In genomic region chr1:20685739-20686138, GRCh38 we compare ENCODE assay signal across 19 cellular contexts. TPM values are rescaled to one million over a fixed set of nuclear protein-coding genes. Genes with fewer than 3 reads are reported as not detected.
A peak's percentile ranks its signal among the peaks of the same experiment; 100 is the strongest.
DNase-seq lines count a peak whose midpoint lies in the region; ATAC-seq, FAIRE-seq and TF ChIP-seq lines count a peak whose summit lies in the region.
"Had no signal": no experiment of that assay in that cellular context is flagged by ENCODE, and none has a peak within 500 bp of the region (broad histone marks: within the 10 kb centered on the region; RNA-seq: fewer than 3 reads in every experiment).

No MANE protein-coding gene starts in this region.

- H3K4me1 ChIP-seq in BLaER1, result peaks cover 56% of the 10 kb centered on the region
- peaks cover 41% of the 10 kb centered on the region for H3K4me1 ChIP-seq in HepG2 (ENCODE audit: insufficient read depth, low read length)
- H3K4me1 ChIP-seq in gastrocnemius medialis, result peaks cover 6 to 10% of the 10 kb centered on the region in 2 donors
- no peaks in the 10 kb centered on the region for H3K4me1 ChIP-seq in foreskin keratinocyte

- POLR2A ChIA-PET in HepG2 (lab: Yijun Ruan, JAX), result no interaction called here
- POLR2A ChIA-PET in GM10248 (lab: Yijun Ruan, JAX), result no interaction called here

- peaks cover 11% of the 10 kb centered on the region for H3K4me1 Mint-ChIP-seq in endothelial cell (ENCODE audit: unreplicated experiment)
- H3K4me1 Mint-ChIP-seq: activated CD4-positive, alpha-beta T cell treated with anti-CD3 and anti-CD28 coated beads for 36 hours had no signal

- no peak for TF ChIP-seq RAD21 in HepG2 (CRISPR knock-in tag; IDR thresholded peaks at IDR 0.05)

- FAIRE-seq in HepG2 (lab: Jason Lieb, UNC), result no peak

- no peak for ATAC-seq in HepG2
- ATAC-seq in gastrocnemius medialis, result no peak
- no peak for ATAC-seq in foreskin keratinocyte
- ATAC-seq: activated CD4-positive, alpha-beta T cell treated with anti-CD3 and anti-CD28 coated beads for 36 hours; effector memory CD8-positive, alpha-beta T cell; mucosa of descending colon; Panc1; SK-N-SH treated with all-trans-retinoic acid at 6 μM for 48 hours had no signal

- TF ChIP-seq POLR2A in HepG2 (IDR thresholded peaks at IDR 0.05; ENCODE audit: insufficient read depth in 1 of 2, low read depth in 2 of 2, low read length in 2 of 2) (no peak), gastrocnemius medialis (IDR thresholded peaks at IDR 0.05) (no peak)

- CTCF ChIA-PET in HepG2 (lab: Yijun Ruan, JAX; ENCODE audit: low intra/inter-chr PET ratio, low total read pairs) (no interaction called here), GM10248 (lab: Yijun Ruan, JAX) (interaction anchor here (0.7 to 1.4 kb wide), 2 partner anchors 10 to 11 kb away, joined by 3 to 4 read pairs; no protein-coding TSS in a partner anchor)

- no peaks in the 10 kb centered on the region for H3K9me3 Mint-ChIP-seq in endothelial cell (ENCODE audit: unreplicated experiment)
- H3K9me3 Mint-ChIP-seq: CD14-positive monocyte; effector memory CD8-positive, alpha-beta T cell had no signal

- H3K27ac Mint-ChIP-seq in endothelial cell (ENCODE audit: unreplicated experiment), result no peak overlapping the region
- H3K27ac Mint-ChIP-seq: activated CD4-positive, alpha-beta T cell treated with anti-CD3 and anti-CD28 coated beads for 36 hours; effector memory CD8-positive, alpha-beta T cell had no signal

- no peaks in the 10 kb centered on the region for H3K27me3 ChIP-seq in BLaER1
- peaks cover 2 to 57% of the 10 kb centered on the region in 2 experiments; a peak in 4 of 5 replicates for H3K27me3 ChIP-seq in HepG2 (ENCODE audit: control insufficient read depth in 1 of 2, insufficient read depth in 2 of 2, low read length in 2 of 2)
- H3K27me3 ChIP-seq in gastrocnemius medialis, result no peaks in the 10 kb centered on the region
- H3K27me3 ChIP-seq in foreskin keratinocyte, result no peaks in the 10 kb centered on the region

- H3K9ac ChIP-seq in BLaER1 (no peak overlapping the region), HepG2 (ENCODE audit: insufficient read depth, low read depth, low read length) (no peak overlapping the region)

- H3K4me2 ChIP-seq in BLaER1 (peak overlapping the region; percentile 36), HepG2 (ENCODE audit: low read depth, low read length) (0 out of 2 replicates have a peak overlapping the region, but pooled peaks have one; percentile 19)

- H3K27me3 Mint-ChIP-seq in endothelial cell (ENCODE audit: unreplicated experiment), result peaks cover 9% of the 10 kb centered on the region

- H2AFZ ChIP-seq in HepG2 (ENCODE audit: low read length), result no peak overlapping the region

- H3K4me3 ChIP-seq in BLaER1, result no peak overlapping the region
- H3K4me3 ChIP-seq in HepG2 (replicated peaks in 1 of 3; ENCODE audit: insufficient read depth in 1 of 3, low read depth in 2 of 3, low read length in 3 of 3), result no peak overlapping the region; a peak in 1 of 6 replicates
- peak overlapping the region in 1 of 4 donors; percentile 48 for H3K4me3 ChIP-seq in gastrocnemius medialis
- H3K4me3 ChIP-seq: mucosa of descending colon had no signal

- no peak for DNase-seq in caudate nucleus (lab: John Stamatoyannopoulos, UW)
- DNase-seq in HepG2 (ENCODE audit: low spot score), result no peak
- no peak for DNase-seq in gastrocnemius medialis
- DNase-seq in NCI-H446 (lab: John Stamatoyannopoulos, UW), result no peak
- no peak for DNase-seq in GM10248 (ENCODE audit: extremely low spot score)
- no peak for DNase-seq in endothelial cell (ENCODE audit: low spot score)
- DNase-seq in foreskin keratinocyte, result no peak
- DNase-seq: activated CD4-positive, alpha-beta T cell treated with anti-CD3 and anti-CD28 coated beads for 36 hours; activated effector memory CD4-positive, alpha-beta T cell treated with anti-CD3 and anti-CD28 coated beads, Interleukin-2, amount 50 U/mL, for 16 hours; DND-41; effector memory CD8-positive, alpha-beta T cell; NCI-H1417 treated with DMSO at 0.1 percent for 48 hours; NCI-H2171 treated with DMSO at 0.1 percent for 48 hours; stimulated activated CD4-positive, alpha-beta T cell treated with anti-CD3 and anti-CD28 coated beads, Interleukin-4, amount 100 ng/mL, for 1 hour had no signal

- no peak for TF ChIP-seq CTCF in HepG2 (CRISPR knock-in tag; IDR thresholded peaks at IDR 0.05)
- no peak for TF ChIP-seq CTCF in gastrocnemius medialis (IDR thresholded peaks at IDR 0.05 in 4 of 5, conservative IDR thresholded peaks at IDR 0.05 in 1 of 5)
- no peak for TF ChIP-seq CTCF in GM10248 (IDR thresholded peaks at IDR 0.05; ENCODE audit: control extremely low read depth, extremely low read depth, low read depth, missing control alignments)
- TF ChIP-seq CTCF in endothelial cell (IDR thresholded peaks at IDR 0.05; ENCODE audit: unreplicated experiment), result no peak
- TF ChIP-seq CTCF in foreskin keratinocyte (conservative IDR thresholded peaks at IDR 0.05), result no peak

- intact Hi-C loops in HepG2 (cut with micrococcal nuclease; ENCODE audit: unreplicated experiment), result no loop called here
- intact Hi-C loops in gastrocnemius medialis (cut with DNase I; ENCODE audit: low total_unique reads), result no loop called here

- H3K9me3 ChIP-seq in BLaER1 (no peaks in the 10 kb centered on the region), HepG2 (ENCODE audit: low read length) (no peaks in the 10 kb centered on the region), gastrocnemius medialis (no peaks in the 10 kb centered on the region)
- H3K9me3 ChIP-seq: mucosa of descending colon had no signal

- H3K4me3 Mint-ChIP-seq in endothelial cell (ENCODE audit: unreplicated experiment), result no peak overlapping the region
- H3K4me3 Mint-ChIP-seq: activated CD4-positive, alpha-beta T cell treated with anti-CD3 and anti-CD28 coated beads for 36 hours; effector memory CD8-positive, alpha-beta T cell had no signal

- no peak for TF ChIP-seq EP300 in HepG2 (IDR thresholded peaks at IDR 0.05; ENCODE audit: low read depth in 2 of 2, low read length in 2 of 2)
- no peak for TF ChIP-seq EP300 in HepG2 (CRISPR knock-in tag; IDR thresholded peaks at IDR 0.05; ENCODE audit: borderline replicate concordance)

- WGBS in HepG2 (ENCODE audit: low lambda C conversion rate), result 36% methylated on average over 12 of the region's 12 CpGs

- H3K79me2 ChIP-seq in HepG2 (ENCODE audit: insufficient read depth, low read length), result no peaks in the 10 kb centered on the region

- H3K27ac ChIP-seq in BLaER1 (peak overlapping the region; percentile 45), caudate nucleus (ENCODE audit: low read depth, low read length) (peak overlapping the region; percentile 89), HepG2 (ENCODE audit: extremely low read length, insufficient read depth, low read length) (no peak overlapping the region), gastrocnemius medialis (peak overlapping the region; percentile 69 to 84 (median 82)), foreskin keratinocyte (no peak overlapping the region)

- H4K20me1 ChIP-seq in BLaER1, result no peaks in the 10 kb centered on the region
- no peaks in the 10 kb centered on the region for H4K20me1 ChIP-seq in HepG2 (ENCODE audit: insufficient read depth, low read length)

- H3K36me3 ChIP-seq in BLaER1 (no peaks in the 10 kb centered on the region), HepG2 (replicated peaks in 1 of 2; ENCODE audit: control insufficient read depth in 1 of 2, insufficient read depth in 2 of 2, low read length in 2 of 2) (no peaks in the 10 kb centered on the region), gastrocnemius medialis (no peaks in the 10 kb centered on the region)

- H3K36me3 Mint-ChIP-seq in endothelial cell (ENCODE audit: low read depth, unreplicated experiment), result peaks cover 9% of the 10 kb centered on the region

- in situ Hi-C loops in HepG2 (cut with HindIII; ENCODE audit: extremely low pct_ligation_motif_present, low pct_unique_long_range_greater_than_20kb), result no loop called here
- in situ Hi-C loops in gastrocnemius medialis (cut with MboI; ENCODE audit: low sequenced_read_pairs in 4 of 4), result loop anchor here in 1 of 4 donors (25.0 kb wide), 1 partner anchor 677 kb away; no protein-coding TSS in a partner anchor

- BruUV-seq in HepG2 (replicated peaks; lab: Mats Ljungman, UMichigan), result no TSS peak

RNA-seq across cellular contexts. Expression of gene DDOST, which starts 24.6 kb away (rescaled TPM):
- total RNA-seq in HepG2 (2016; rRNA removed; fragmentation: Illumina TruSeq; extraction: Trizol) (167 and 335 TPM in 2 replicates), gastrocnemius medialis (100 to 1,000 TPM in 2 of 4 donors, 10 to 100 TPM in 2; 63.0 to 110 (median 99.8) TPM), endothelial cell (ENCODE audit: unreplicated experiment) (235 TPM), foreskin keratinocyte (239 and 240 TPM in 2 replicates)
- total RNA-seq in HepG2 (2016; cell fraction: cytosol; rRNA removed; fragmentation: Illumina TruSeq; extraction: Trizol; ENCODE audit: low read depth), result 55.5 and 58.3 TPM in 2 replicates
- total RNA-seq in HepG2 (2016; cell fraction: insoluble cytoplasmic fraction; rRNA removed; fragmentation: Illumina TruSeq; extraction: Trizol), result 152 and 344 TPM in 2 replicates
- 109 and 116 TPM in 2 replicates for total RNA-seq in HepG2 (2016; cell fraction: membrane; rRNA removed; fragmentation: Illumina TruSeq; extraction: Trizol)
- 220 and 261 TPM in 2 replicates for total RNA-seq in HepG2 (2016; cell fraction: nucleus; rRNA removed; fragmentation: Illumina TruSeq; extraction: Trizol)
- polyA plus RNA-seq in HepG2 (2011; rRNA removed) (485 and 494 TPM in 2 replicates), foreskin keratinocyte (248 and 264 TPM in 2 replicates)
- polyA plus RNA-seq in HepG2 (2011; cell fraction: cytosol; rRNA removed), result 512 and 565 TPM in 2 replicates
- polyA plus RNA-seq in HepG2 (2011; cell fraction: nucleus; rRNA removed), result 123 and 124 TPM in 2 replicates
- polyA plus RNA-seq in HepG2 (2012), result 190 and 241 TPM in 2 replicates
- polyA plus RNA-seq in HepG2 (2016; cell fraction: cytosol; fragmentation: Illumina TruSeq; extraction: Trizol; ENCODE audit: low read depth), result 62.9 and 71.0 TPM in 2 replicates
- polyA plus RNA-seq in HepG2 (2016; cell fraction: insoluble cytoplasmic fraction; fragmentation: Illumina TruSeq; extraction: Trizol; ENCODE audit: low read depth), result 137 and 148 TPM in 2 replicates
- 92.2 and 98.9 TPM in 2 replicates for polyA plus RNA-seq in HepG2 (2016; cell fraction: membrane; fragmentation: Illumina TruSeq; extraction: Trizol; ENCODE audit: low read depth)
- 331 and 354 TPM in 2 replicates for polyA plus RNA-seq in HepG2 (2016; cell fraction: nucleus; fragmentation: Illumina TruSeq; extraction: Trizol; ENCODE audit: insufficient read depth, low read depth)
- 116 and 435 TPM in 2 replicates for polyA minus RNA-seq in HepG2 (2011; rRNA and poly(A)+ RNA removed; ENCODE audit: low replicate concordance)
- polyA minus RNA-seq in HepG2 (2011; cell fraction: cytosol; rRNA and poly(A)+ RNA removed), result 152 TPM in 2 replicates
- 85.1 and 101 TPM in 2 replicates for polyA minus RNA-seq in HepG2 (2011; cell fraction: nucleus; rRNA and poly(A)+ RNA removed)

RNA-seq across cellular contexts. Expression of gene KIF17, which starts 32.1 kb away (rescaled TPM):
- 0.24 and 0.25 TPM in 2 replicates for total RNA-seq in HepG2 (2016; rRNA removed; fragmentation: Illumina TruSeq; extraction: Trizol)
- not detected in 2 replicates for total RNA-seq in HepG2 (2016; cell fraction: cytosol; rRNA removed; fragmentation: Illumina TruSeq; extraction: Trizol; ENCODE audit: low read depth)
- total RNA-seq in HepG2 (2016; cell fraction: insoluble cytoplasmic fraction; rRNA removed; fragmentation: Illumina TruSeq; extraction: Trizol), result 0.13 and 0.27 TPM in 2 replicates
- total RNA-seq in HepG2 (2016; cell fraction: membrane; rRNA removed; fragmentation: Illumina TruSeq; extraction: Trizol), result 0.34 TPM in 1 of 2 replicates, not detected in the other
- 0.16 TPM in 1 of 2 replicates, not detected in the other for total RNA-seq in HepG2 (2016; cell fraction: nucleus; rRNA removed; fragmentation: Illumina TruSeq; extraction: Trizol)
- polyA plus RNA-seq in HepG2 (2011; rRNA removed), result 0.44 and 0.52 TPM in 2 replicates
- 0.27 and 0.36 TPM in 2 replicates for polyA plus RNA-seq in HepG2 (2011; cell fraction: cytosol; rRNA removed)
- 0.63 and 0.69 TPM in 2 replicates for polyA plus RNA-seq in HepG2 (2011; cell fraction: nucleus; rRNA removed)
- polyA plus RNA-seq in HepG2 (2012), result 0.35 and 0.60 TPM in 2 replicates
- 0.11 and 0.24 TPM in 2 replicates for polyA plus RNA-seq in HepG2 (2016; cell fraction: cytosol; fragmentation: Illumina TruSeq; extraction: Trizol; ENCODE audit: low read depth)
- 0.21 TPM in 1 of 2 replicates, not detected in the other for polyA plus RNA-seq in HepG2 (2016; cell fraction: insoluble cytoplasmic fraction; fragmentation: Illumina TruSeq; extraction: Trizol; ENCODE audit: low read depth)
- 0.14 and 0.47 TPM in 2 replicates for polyA plus RNA-seq in HepG2 (2016; cell fraction: membrane; fragmentation: Illumina TruSeq; extraction: Trizol; ENCODE audit: low read depth)
- polyA plus RNA-seq in HepG2 (2016; cell fraction: nucleus; fragmentation: Illumina TruSeq; extraction: Trizol; ENCODE audit: insufficient read depth, low read depth), result 0.36 TPM in 1 of 2 replicates, not detected in the other
- polyA minus RNA-seq in HepG2 (2011; rRNA and poly(A)+ RNA removed; ENCODE audit: low replicate concordance), result 0.78 TPM in 1 of 2 replicates, not detected in the other
- polyA minus RNA-seq in HepG2 (2011; cell fraction: cytosol; rRNA and poly(A)+ RNA removed), result not detected in 2 replicates
- polyA minus RNA-seq in HepG2 (2011; cell fraction: nucleus; rRNA and poly(A)+ RNA removed), result 0.52 and 0.62 TPM in 2 replicates
- 1 to 10 TPM; 2.6 to 3.8 (median 3.0) TPM for total RNA-seq in gastrocnemius medialis
- 1.8 TPM for total RNA-seq in endothelial cell (ENCODE audit: unreplicated experiment)
- total RNA-seq in foreskin keratinocyte, result 1.5 and 1.8 TPM in 2 replicates
- polyA plus RNA-seq in foreskin keratinocyte, result 1.2 and 1.5 TPM in 2 replicates
- polyA plus RNA-seq: CD14-positive monocyte had no signal

RNA-seq across cellular contexts. Expression of gene SH2D5, which starts 46.8 kb away (rescaled TPM):
- 1.7 and 3.4 TPM in 2 replicates for total RNA-seq in HepG2 (2016; rRNA removed; fragmentation: Illumina TruSeq; extraction: Trizol)
- 0.20 and 0.26 TPM in 2 replicates for total RNA-seq in HepG2 (2016; cell fraction: cytosol; rRNA removed; fragmentation: Illumina TruSeq; extraction: Trizol; ENCODE audit: low read depth)
- total RNA-seq in HepG2 (2016; cell fraction: insoluble cytoplasmic fraction; rRNA removed; fragmentation: Illumina TruSeq; extraction: Trizol), result 1.6 and 2.0 TPM in 2 replicates
- total RNA-seq in HepG2 (2016; cell fraction: membrane; rRNA removed; fragmentation: Illumina TruSeq; extraction: Trizol), result 1.4 and 1.8 TPM in 2 replicates
- 1.8 and 2.2 TPM in 2 replicates for total RNA-seq in HepG2 (2016; cell fraction: nucleus; rRNA removed; fragmentation: Illumina TruSeq; extraction: Trizol)
- 1.2 and 1.4 TPM in 2 replicates for polyA plus RNA-seq in HepG2 (2011; rRNA removed)
- 0.87 and 0.92 TPM in 2 replicates for polyA plus RNA-seq in HepG2 (2011; cell fraction: cytosol; rRNA removed)
- polyA plus RNA-seq in HepG2 (2011; cell fraction: nucleus; rRNA removed), result 7.0 and 10.0 TPM in 2 replicates
- polyA plus RNA-seq in HepG2 (2012), result 0.94 and 1.8 TPM in 2 replicates
- 0.29 and 0.55 TPM in 2 replicates for polyA plus RNA-seq in HepG2 (2016; cell fraction: cytosol; fragmentation: Illumina TruSeq; extraction: Trizol; ENCODE audit: low read depth)
- polyA plus RNA-seq in HepG2 (2016; cell fraction: insoluble cytoplasmic fraction; fragmentation: Illumina TruSeq; extraction: Trizol; ENCODE audit: low read depth), result 0.69 and 1.5 TPM in 2 replicates
- 0.64 and 0.86 TPM in 2 replicates for polyA plus RNA-seq in HepG2 (2016; cell fraction: membrane; fragmentation: Illumina TruSeq; extraction: Trizol; ENCODE audit: low read depth)
- 4.8 and 5.7 TPM in 2 replicates for polyA plus RNA-seq in HepG2 (2016; cell fraction: nucleus; fragmentation: Illumina TruSeq; extraction: Trizol; ENCODE audit: insufficient read depth, low read depth)
- 0.05 and 0.76 TPM in 2 replicates for polyA minus RNA-seq in HepG2 (2011; rRNA and poly(A)+ RNA removed; ENCODE audit: low replicate concordance)
- 0.40 and 1.4 TPM in 2 replicates for polyA minus RNA-seq in HepG2 (2011; cell fraction: cytosol; rRNA and poly(A)+ RNA removed)
- 0.77 and 0.87 TPM in 2 replicates for polyA minus RNA-seq in HepG2 (2011; cell fraction: nucleus; rRNA and poly(A)+ RNA removed)
- under 1 TPM in 1 of 4 donors, not detected in 3; 0.53 TPM for total RNA-seq in gastrocnemius medialis
- 0.26 TPM for total RNA-seq in endothelial cell (ENCODE audit: unreplicated experiment)
- total RNA-seq in foreskin keratinocyte, result 146 and 157 TPM in 2 replicates
- 85.3 and 105 TPM in 2 replicates for polyA plus RNA-seq in foreskin keratinocyte
- polyA plus RNA-seq: CD14-positive monocyte had no signal

RNA-seq across cellular contexts. Expression of gene PINK1, which starts 52.5 kb away (rescaled TPM):
- total RNA-seq in HepG2 (2016; rRNA removed; fragmentation: Illumina TruSeq; extraction: Trizol), result 13.1 and 15.3 TPM in 2 replicates
- total RNA-seq in HepG2 (2016; cell fraction: cytosol; rRNA removed; fragmentation: Illumina TruSeq; extraction: Trizol; ENCODE audit: low read depth), result 5.6 and 6.1 TPM in 2 replicates
- 13.5 and 15.3 TPM in 2 replicates for total RNA-seq in HepG2 (2016; cell fraction: insoluble cytoplasmic fraction; rRNA removed; fragmentation: Illumina TruSeq; extraction: Trizol)
- 11.1 and 11.3 TPM in 2 replicates for total RNA-seq in HepG2 (2016; cell fraction: membrane; rRNA removed; fragmentation: Illumina TruSeq; extraction: Trizol)
- total RNA-seq in HepG2 (2016; cell fraction: nucleus; rRNA removed; fragmentation: Illumina TruSeq; extraction: Trizol), result 6.6 and 7.9 TPM in 2 replicates
- polyA plus RNA-seq in HepG2 (2011; rRNA removed), result 16.1 and 22.2 TPM in 2 replicates
- polyA plus RNA-seq in HepG2 (2011; cell fraction: cytosol; rRNA removed), result 18.4 and 20.0 TPM in 2 replicates
- polyA plus RNA-seq in HepG2 (2011; cell fraction: nucleus; rRNA removed), result 9.4 and 14.0 TPM in 2 replicates
- polyA plus RNA-seq in HepG2 (2012), result 16.1 and 27.7 TPM in 2 replicates
- polyA plus RNA-seq in HepG2 (2016; cell fraction: cytosol; fragmentation: Illumina TruSeq; extraction: Trizol; ENCODE audit: low read depth), result 5.1 and 5.5 TPM in 2 replicates
- 11.4 and 13.0 TPM in 2 replicates for polyA plus RNA-seq in HepG2 (2016; cell fraction: insoluble cytoplasmic fraction; fragmentation: Illumina TruSeq; extraction: Trizol; ENCODE audit: low read depth)
- 6.7 and 7.8 TPM in 2 replicates for polyA plus RNA-seq in HepG2 (2016; cell fraction: membrane; fragmentation: Illumina TruSeq; extraction: Trizol; ENCODE audit: low read depth)
- polyA plus RNA-seq in HepG2 (2016; cell fraction: nucleus; fragmentation: Illumina TruSeq; extraction: Trizol; ENCODE audit: insufficient read depth, low read depth), result 7.1 and 7.2 TPM in 2 replicates
- 18.7 and 37.0 TPM in 2 replicates for polyA minus RNA-seq in HepG2 (2011; rRNA and poly(A)+ RNA removed; ENCODE audit: low replicate concordance)
- polyA minus RNA-seq in HepG2 (2011; cell fraction: cytosol; rRNA and poly(A)+ RNA removed), result 6.9 and 10.6 TPM in 2 replicates
- polyA minus RNA-seq in HepG2 (2011; cell fraction: nucleus; rRNA and poly(A)+ RNA removed), result 5.0 and 6.5 TPM in 2 replicates
- total RNA-seq in gastrocnemius medialis, result 100 to 1,000 TPM; 376 to 478 (median 414) TPM
- total RNA-seq in endothelial cell (ENCODE audit: unreplicated experiment), result 40.0 TPM
- 55.8 and 56.8 TPM in 2 replicates for total RNA-seq in foreskin keratinocyte
- polyA plus RNA-seq in foreskin keratinocyte, result 51.2 and 55.1 TPM in 2 replicates

Comparison
In these comparisons a context has a peak if more than half of its experiments do, and no peak if none do; other contexts are left out.
1. H3K27ac ChIP-seq: peak in BLaER1 (single experiment), caudate nucleus (single experiment) and gastrocnemius medialis (4 of 4); none in HepG2 (single experiment) and foreskin keratinocyte (single experiment).
2. RNA of gene SH2D5, which starts 46.8 kb away (total RNA-seq): 146 to 157 TPM in foreskin keratinocyte; 0.20 to 3.4 TPM in HepG2, 0.26 TPM in endothelial cell (single experiment) and 0.53 TPM in gastrocnemius medialis; every median in the first group is over 10 times any median in the second.